ENCODE assay signal across 20 cellular contexts in the genomic region with DNA sequence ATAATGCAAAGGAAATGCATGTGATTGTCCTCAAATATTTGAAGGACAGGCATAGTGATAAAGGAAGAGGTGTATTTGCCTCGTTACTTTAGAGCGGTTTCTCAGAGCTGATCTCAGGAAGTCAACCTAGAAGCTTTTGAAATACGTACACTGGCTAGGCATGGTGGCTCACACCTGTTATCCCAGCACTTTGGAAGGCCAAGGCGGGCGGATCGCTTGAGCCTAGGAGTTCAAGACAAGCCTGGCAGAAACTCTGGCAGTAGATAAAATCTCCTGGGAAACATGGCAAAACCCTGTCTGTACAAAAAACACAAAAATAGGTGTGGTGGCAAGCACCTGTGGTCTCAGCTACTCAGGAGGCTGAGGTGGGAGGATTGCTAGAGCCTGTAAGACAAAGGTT. TPM values are rescaled to one million over a fixed set of nuclear protein-coding genes. Genes with fewer than 3 reads are reported as not detected.
DNase-seq lines count a peak whose midpoint lies in the region; ATAC-seq, FAIRE-seq and TF ChIP-seq lines count a peak whose summit lies in the region.
"Had no signal": no experiment of that assay in that cellular context is flagged by ENCODE, and none has a peak within 500 bp of the region (broad histone marks: within the 10 kb centered on the region; RNA-seq: fewer than 3 reads in every experiment).

No MANE protein-coding gene starts in this region.

- peak overlapping the region; percentile 6 for H3K27ac ChIP-seq in cardiac muscle cell
- H3K27ac ChIP-seq in heart left ventricle: no peak overlapping the region
- H3K27ac ChIP-seq in kidney (ENCODE audit: low read depth in 2 of 2, low read length in 2 of 2): no peak overlapping the region
- no peak overlapping the region for H3K27ac ChIP-seq in ascending aorta
- H3K27ac ChIP-seq: BLaER1, C4-2B had no signal

- 96 to 98% (median 97%) methylated on average over 6 of the region's 6 CpGs for WGBS in heart left ventricle, 4 donors

- peaks cover 11% of the 10 kb centered on the region for H3K4me1 ChIP-seq in cardiac muscle cell (ENCODE audit: low read depth)
- peaks cover 0 to 17% (median 0%) of the 10 kb centered on the region in 12 donors for H3K4me1 ChIP-seq in heart left ventricle
- H3K4me1 ChIP-seq in kidney (ENCODE audit: control insufficient read depth in 1 of 2, insufficient read depth in 1 of 2, low read depth in 1 of 2, low read length in 2 of 2): no peaks in the 10 kb centered on the region
- H3K4me1 ChIP-seq in ascending aorta: no peaks in the 10 kb centered on the region
- H3K4me1 ChIP-seq: BLaER1 had no signal

- H3K36me3 Mint-ChIP-seq in progenitor cell of endocrine pancreas (ENCODE audit: insufficient read depth): peaks cover 13% of the 10 kb centered on the region

- TF ChIP-seq POLR2A in heart left ventricle (IDR thresholded peaks at IDR 0.05): no peak

- H3K27me3 ChIP-seq in cardiac muscle cell: no peaks in the 10 kb centered on the region
- H3K27me3 ChIP-seq in heart left ventricle: no peaks in the 10 kb centered on the region
- no peaks in the 10 kb centered on the region for H3K27me3 ChIP-seq in ascending aorta
- H3K27me3 ChIP-seq: BLaER1 had no signal

- peaks cover 8% of the 10 kb centered on the region for H3K36me3 ChIP-seq in cardiac muscle cell
- H3K36me3 ChIP-seq in heart left ventricle: peaks cover 0 to 69% (median 36%) of the 10 kb centered on the region in 9 donors
- H3K36me3 ChIP-seq in kidney (ENCODE audit: control insufficient read depth in 1 of 2, insufficient read depth in 2 of 2, low read length in 2 of 2): peaks cover 0 to 4% of the 10 kb centered on the region in 2 donors
- H3K36me3 ChIP-seq in ascending aorta: peaks cover 5 to 7% of the 10 kb centered on the region in 2 donors

- H3K4me3 Mint-ChIP-seq in progenitor cell of endocrine pancreas (ENCODE audit: low read depth): no peak overlapping the region
- H3K4me3 Mint-ChIP-seq: B cell; CD4-positive, CD25-positive, alpha-beta regulatory T cell; CD8-positive, alpha-beta T cell; GM23338; H9 had no signal

- no peaks in the 10 kb centered on the region for H3K9me3 Mint-ChIP-seq in progenitor cell of endocrine pancreas (ENCODE audit: low read depth)
- H3K9me3 Mint-ChIP-seq: CD4-positive, CD25-positive, alpha-beta regulatory T cell; CD8-positive, alpha-beta T cell; GM23338; H9 had no signal

- no peak for DNase-seq in cardiac muscle cell (ENCODE audit: low read depth in 1 of 2, low spot score in 1 of 2)
- DNase-seq in heart left ventricle: no peak
- peak; percentile 8 for DNase-seq in kidney
- DNase-seq in progenitor cell of endocrine pancreas (ENCODE audit: low spot score, unreplicated experiment): no peak
- DNase-seq in ascending aorta (ENCODE audit: low spot score in 2 of 2): no peak
- DNase-seq in hippocampal formation (lab: John Stamatoyannopoulos, UW): no peak
- DNase-seq: CD4-positive, CD25-positive, alpha-beta regulatory T cell; CD8-positive, alpha-beta T cell; DMS 273 treated with DMSO at 0.1 percent for 48 hours; DMS79; EL; GDM1; H9 had no signal

- no peaks in the 10 kb centered on the region for H3K27me3 Mint-ChIP-seq in progenitor cell of endocrine pancreas
- H3K27me3 Mint-ChIP-seq: B cell; CD4-positive, CD25-positive, alpha-beta regulatory T cell had no signal

- no peak overlapping the region for H3K9ac ChIP-seq in kidney (ENCODE audit: low read length in 2 of 2)
- H3K9ac ChIP-seq: BLaER1 had no signal

- H3K27ac Mint-ChIP-seq in progenitor cell of endocrine pancreas: peak overlapping the region; percentile 52
- H3K27ac Mint-ChIP-seq: B cell; CD4-positive, CD25-positive, alpha-beta regulatory T cell; CD8-positive, alpha-beta T cell; GM23338 had no signal

- no peak for FAIRE-seq in kidney (lab: Jason Lieb, UNC)
- FAIRE-seq: GM12891, GM18507 had no signal

- H3K4me1 Mint-ChIP-seq in progenitor cell of endocrine pancreas (ENCODE audit: low read depth): peaks cover 7% of the 10 kb centered on the region
- H3K4me1 Mint-ChIP-seq: B cell, GM23338, H9 had no signal

- intact Hi-C loops in heart left ventricle (cut with DNase I): no loop called here
- intact Hi-C loops in kidney (cut with DNase I): no loop called here
- intact Hi-C loops in ascending aorta (cut with DNase I): no loop called here

- no peak for TF ChIP-seq CTCF in cardiac muscle cell (IDR thresholded peaks at IDR 0.05; ENCODE audit: low read depth, low read length)
- TF ChIP-seq CTCF in heart left ventricle (IDR thresholded peaks at IDR 0.05): no peak
- no peak for TF ChIP-seq CTCF in kidney (IDR thresholded peaks at IDR 0.05; ENCODE audit: borderline replicate concordance, extremely low read depth, insufficient read depth)
- TF ChIP-seq CTCF in progenitor cell of endocrine pancreas (IDR thresholded peaks at IDR 0.05; ENCODE audit: unreplicated experiment): no peak
- TF ChIP-seq CTCF in ascending aorta (IDR thresholded peaks at IDR 0.05): no peak

- ATAC-seq in heart left ventricle: no peak
- ATAC-seq: CD8-positive, alpha-beta T cell; GM23338; HCT116 had no signal

- H3K4me3 ChIP-seq in cardiac muscle cell (no peak overlapping the region), heart left ventricle (no peak overlapping the region), kidney (ENCODE audit: low read length in 2 of 2) (no peak overlapping the region), ascending aorta (no peak overlapping the region)
- H3K4me3 ChIP-seq: BLaER1, GM23338 had no signal

- no peaks in the 10 kb centered on the region for H3K9me3 ChIP-seq in cardiac muscle cell (ENCODE audit: low read depth)
- H3K9me3 ChIP-seq in heart left ventricle: no peaks in the 10 kb centered on the region
- H3K9me3 ChIP-seq in kidney (ENCODE audit: control insufficient read depth in 1 of 2, low read length in 2 of 2): no peaks in the 10 kb centered on the region
- H3K9me3 ChIP-seq in ascending aorta: no peaks in the 10 kb centered on the region
- H3K9me3 ChIP-seq: BLaER1 had no signal

RNA-seq across cellular contexts. Expression of a gene that starts 24.9 kb away (rescaled TPM):
- total RNA-seq in cardiac muscle cell (17.2 and 20.6 TPM in 2 replicates), heart left ventricle (10 to 100 TPM in 4 of 9 donors, 1 to 10 TPM in 5; 7.3 to 14.0 (median 9.8) TPM), kidney (28.9 TPM), progenitor cell of endocrine pancreas (74.9 and 75.1 TPM in 2 replicates), ascending aorta (3.3 TPM)
- polyA plus RNA-seq in cardiac muscle cell (16.8 and 19.4 TPM in 2 replicates), heart left ventricle (1 to 10 TPM; 3.7 to 7.5 TPM), kidney (ENCODE audit: insufficient read depth, low read depth, low replicate concordance) (7.4 TPM)
